Comparison of ENCODE assay signal across 29 cellular contexts in the genomic region with DNA sequence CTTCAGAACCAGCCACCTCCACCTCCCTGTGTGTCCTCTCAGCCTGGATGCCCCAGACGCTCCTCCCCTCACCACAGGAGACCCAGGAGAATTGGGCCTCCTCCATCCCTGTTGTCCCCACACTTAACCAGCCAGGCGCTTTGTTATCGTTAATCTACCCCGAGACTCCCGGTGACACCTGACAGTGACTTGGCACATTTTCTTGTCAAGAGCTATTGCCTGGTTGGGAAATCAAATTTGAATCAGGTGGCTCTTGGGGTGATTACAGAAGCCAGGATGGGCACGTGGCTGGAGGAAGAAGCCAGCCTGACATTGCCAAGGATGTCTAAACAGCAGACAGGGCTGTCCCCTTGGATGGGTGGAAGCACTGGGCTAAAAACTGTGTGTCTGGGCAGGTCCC.
"Had no signal": no experiment of that assay in that cellular context is flagged by ENCODE, and none has a peak within 500 bp of the region (broad histone marks: within the 10 kb centered on the region; RNA-seq: fewer than 3 reads in every experiment).

No MANE protein-coding gene starts in this region.

- DNase-seq: activated CD4-positive, alpha-beta memory T cell treated with anti-CD3 and anti-CD28 coated beads, Interleukin-2, amount 10 ng/mL, durations not matched to agents 7 days and 5 days; activated CD4-positive, alpha-beta T cell treated with anti-CD3 and anti-CD28 coated beads for 1 hour; activated CD4-positive, alpha-beta T cell treated with anti-CD3 and anti-CD28 coated beads for 48 hours; activated CD4-positive, CD25-positive, alpha-beta regulatory T cell; activated CD8-positive, alpha-beta memory T cell treated with anti-CD3 and anti-CD28 coated beads for 24 hours; activated CD8-positive, alpha-beta memory T cell treated with anti-CD3 and anti-CD28 coated beads, Interleukin-2, amount 10 ng/mL, durations not matched to agents 7 days and 5 days; activated CD8-positive, alpha-beta memory T cell treated with anti-CD3 and anti-CD28 coated beads, Interleukin-2, amount 50 U/mL, for 48 hours; activated effector memory CD4-positive, alpha-beta T cell treated with anti-CD3 and anti-CD28 coated beads, Interleukin-2, amount 50 U/mL, for 16 hours; activated naive CD4-positive, alpha-beta T cell; activated naive CD4-positive, alpha-beta T cell treated with anti-CD3 and anti-CD28 coated beads, Interleukin-2, amount 50 U/mL, for 16 hours; activated naive CD8-positive, alpha-beta T cell treated with anti-CD3 and anti-CD28 coated beads for 36 hours; activated T-cell treated with anti-CD3 and anti-CD28 coated beads, Interleukin-2, amount 50 U/mL, for 48 hours; amniotic stem cell; aorta; brain microvascular endothelial cell; central memory CD4-positive, alpha-beta T cell; NCI-H1105; NCI-H1694 treated with DMSO at 0.1 percent for 48 hours; NCI-H2029; NCI-H446; NCI-H524 treated with DMSO at 0.1 percent for 48 hours; PC-9; SIG-M5; SW 1271; T1000; WERI-Rb-1 had no signal

- H3K4me2 ChIP-seq: PC-9 had no signal

- H3K27me3 ChIP-seq: brain microvascular endothelial cell had no signal

- H3K4me3 ChIP-seq: PC-9 had no signal

- H2AFZ ChIP-seq: PC-9 had no signal

- H3K27ac ChIP-seq: brain microvascular endothelial cell, PC-9, RWPE1, WERI-Rb-1 had no signal

- H3K36me3 ChIP-seq: brain microvascular endothelial cell, WERI-Rb-1 had no signal

- ATAC-seq: activated CD8-positive, alpha-beta memory T cell treated with anti-CD3 and anti-CD28 coated beads, Interleukin-2, amount 10 ng/mL, durations not matched to agents 7 days and 5 days; Right ventricle myocardium inferior; SK-N-SH treated with all-trans-retinoic acid at 6 μM for 48 hours had no signal
